ENCODE assay signal across 8 cellular contexts in the genomic region with DNA sequence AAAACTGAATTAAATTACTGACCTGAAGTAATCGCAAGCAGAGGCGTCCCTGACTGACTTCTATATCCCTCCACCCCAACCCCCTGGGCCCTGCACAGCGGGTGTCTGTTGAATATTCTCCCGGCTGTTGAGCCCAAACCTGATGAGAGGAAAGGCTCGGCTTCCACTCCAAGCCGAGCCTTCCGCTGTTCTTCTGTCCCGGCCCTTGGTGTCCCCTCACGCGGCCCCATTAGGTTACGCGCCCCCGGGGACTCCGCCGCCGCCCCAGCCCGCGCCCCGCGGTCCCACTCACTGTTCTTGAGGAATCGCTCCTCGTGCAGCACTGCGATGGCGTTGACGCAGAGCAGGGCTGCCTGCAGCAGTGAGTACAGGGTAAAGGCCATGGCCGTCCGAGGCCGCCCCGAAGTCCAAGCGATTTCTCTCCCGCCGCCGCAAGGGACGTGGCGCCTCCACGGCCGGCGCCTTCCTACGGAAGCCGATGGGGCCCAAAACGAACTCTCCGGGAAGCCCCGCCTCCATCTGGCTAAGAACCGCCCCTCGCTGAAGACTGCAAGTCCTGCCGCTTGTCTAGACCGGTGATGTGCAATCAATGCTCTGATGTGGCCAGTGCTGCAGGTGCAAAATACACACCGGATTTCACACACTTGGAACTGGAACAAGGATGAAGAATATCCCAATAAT. TPM values are rescaled to one million over a fixed set of nuclear protein-coding genes. Genes with fewer than 3 reads are reported as not detected.
A peak's percentile ranks its signal among the peaks of the same experiment; 100 is the strongest.
DNase-seq lines count a peak whose midpoint lies in the region; ATAC-seq and TF ChIP-seq lines count a peak whose summit lies in the region.

Gene IER3IP1, minus strand, starts transcription at position 470 of the 681 bp plus-strand sequence. Its CDS starts 87 bp downstream, at position 383.

- peaks cover 6% of the 10 kb centered on the region for H3K27me3 Mint-ChIP-seq in endodermal cell (ENCODE audit: insufficient read depth)
- peaks cover 15% of the 10 kb centered on the region for H3K27me3 Mint-ChIP-seq in mesothelial cell of epicardium (ENCODE audit: low read depth)

- H3K36me3 ChIP-seq in endodermal cell (ENCODE audit: control insufficient read depth, insufficient read depth, low read length): peaks cover 9% of the 10 kb centered on the region

- peak within 1 kb of the TSS; percentile 94 for H3K27ac Mint-ChIP-seq in endodermal cell
- H3K27ac Mint-ChIP-seq in mesothelial cell of epicardium: no peak within 1 kb of the TSS

- DNase-seq in CMK (ENCODE audit: low read depth) (peak; percentile 73), HS-5 (ENCODE audit: low read depth) (peak; percentile 42), NOMO-1 (lab: John Stamatoyannopoulos, UW; ENCODE audit: unreplicated experiment in 2 of 2) (peak; percentile 85 to 92), endodermal cell (peak; percentile 97), mesothelial cell of epicardium (ENCODE audit: low spot score in 2 of 2, unreplicated experiment in 2 of 2) (peak; percentile 75 to 91)
- DNase-seq in activated CD8-positive, alpha-beta memory T cell treated with anti-CD3 and anti-CD28 coated beads for 4 hours (ENCODE audit: low read depth in 2 of 2): peak; percentile 69 to 71
- peak; percentile 71 to 79 for DNase-seq in stimulated activated CD8-positive, alpha-beta memory T cell treated with anti-CD3 and anti-CD28 coated beads, Interleukin-15, amount 100 ng/mL, for 4 hours (ENCODE audit: low read depth in 2 of 2)

- no peak within 1 kb of the TSS for H3K4me3 Mint-ChIP-seq in endodermal cell
- peak within 1 kb of the TSS; percentile 24 for H3K4me3 Mint-ChIP-seq in mesothelial cell of epicardium

- H3K4me1 ChIP-seq in endodermal cell (ENCODE audit: control insufficient read depth, insufficient read depth, low read length): no peaks in the 10 kb centered on the region

- peak within 1 kb of the TSS; percentile 97 for H3K4me3 ChIP-seq in endodermal cell (ENCODE audit: low read length)

- H3K9me3 Mint-ChIP-seq in endodermal cell: peaks cover 4% of the 10 kb centered on the region
- H3K9me3 Mint-ChIP-seq in mesothelial cell of epicardium: no peaks in the 10 kb centered on the region

- H3K36me3 Mint-ChIP-seq in endodermal cell (ENCODE audit: low read depth): no peaks in the 10 kb centered on the region
- H3K36me3 Mint-ChIP-seq in mesothelial cell of epicardium: no peaks in the 10 kb centered on the region

- TF ChIP-seq CTCF in endodermal cell (conservative IDR thresholded peaks at IDR 0.05) (peak; percentile 36), mesothelial cell of epicardium (IDR thresholded peaks at IDR 0.05; ENCODE audit: unreplicated experiment) (no peak)

- peak; percentile 82 for ATAC-seq in GM19467 (IDR thresholded peaks at IDR 0.05; ENCODE audit: unreplicated experiment)

- WGBS in endodermal cell (ENCODE audit: insufficient coverage in 1 of 2, insufficient read length in 1 of 2), 2 experiments: 1 to 3% methylated on average over 7 to 48 of the region's 48 CpGs

- peaks cover 6% of the 10 kb centered on the region for H3K4me1 Mint-ChIP-seq in endodermal cell
- H3K4me1 Mint-ChIP-seq in mesothelial cell of epicardium: no peaks in the 10 kb centered on the region

- peak within 1 kb of the TSS; percentile 95 for H3K9ac ChIP-seq in endodermal cell (ENCODE audit: extremely low read depth, low read length, poor library complexity, severe bottlenecking)

- H3K9me3 ChIP-seq in endodermal cell (ENCODE audit: control insufficient read depth, low read length): no peaks in the 10 kb centered on the region

- H3K27me3 ChIP-seq in endodermal cell (ENCODE audit: control insufficient read depth, insufficient read depth, low read length, poor library complexity, severe bottlenecking): no peaks in the 10 kb centered on the region

- peak within 1 kb of the TSS; percentile 76 for H3K27ac ChIP-seq in endodermal cell (ENCODE audit: low read depth, low read length)

RNA-seq across cellular contexts. Expression of gene IER3IP1, which starts in this region (rescaled TPM):
- 10 to 100 TPM in 1 of 2 donors, 1 to 10 TPM in 1; 6.1 to 10.3 TPM for total RNA-seq in endodermal cell
- polyA plus RNA-seq in endodermal cell (2013, experiment 1 of 2): 21.7 TPM
- 20.7 TPM for polyA plus RNA-seq in endodermal cell (2013, experiment 2 of 2)
- 11.0 to 12.0 TPM (median 11.7 TPM) in 3 replicates for total RNA-seq in mesothelial cell of epicardium

Comparison
In these comparisons a context has a peak if more than half of its experiments do, and no peak if none do; other contexts are left out.
1. Peak in every context shown above with its lines: DNase-seq, ATAC-seq, H3K4me3 ChIP-seq and H3K27ac ChIP-seq.
2. DNase-seq: peak in every context shown above with its lines; median percentile 97 in endodermal cell; 88 in NOMO-1; 83 in mesothelial cell of epicardium; 75 in stimulated activated CD8-positive, alpha-beta memory T cell treated with anti-CD3 and anti-CD28 coated beads, Interleukin-15, amount 100 ng/mL, for 4 hours; 73 in CMK; 70 in activated CD8-positive, alpha-beta memory T cell treated with anti-CD3 and anti-CD28 coated beads for 4 hours; 42 in HS-5.